Comparison of ENCODE assay signal across 12 cellular contexts in genomic region chr4:190203510-190203909, GRCh38. TPM values are rescaled to one million over a fixed set of nuclear protein-coding genes. Genes with fewer than 3 reads are reported as not detected.
DNase-seq lines count a peak whose midpoint lies in the region; ATAC-seq and TF ChIP-seq lines count a peak whose summit lies in the region.
"Not testable (repeated sequence)": the region's sequence is repeated elsewhere in the genome, so short reads cannot be mapped to it uniquely, and the experiment has no call there.
"Had no signal": no experiment of that assay in that cellular context is flagged by ENCODE, and none has a peak within 500 bp of the region (broad histone marks: within the 10 kb centered on the region; RNA-seq: fewer than 3 reads in every experiment).

No MANE protein-coding gene starts in this region.

- H3K27ac Mint-ChIP-seq in WTC11; chondrocyte (ENCODE audit: unreplicated experiment); natural killer cell treated with Interleukin-12 subunit alpha and Interleukin-12 subunit beta and Interleukin-15 and Interleukin-18, amount 100 ng/mL, for 72 hours: not testable (repeated sequence)

- not testable (repeated sequence) for ATAC-seq in WTC11; right lobe of liver; natural killer cell treated with Interleukin-12 subunit alpha and Interleukin-12 subunit beta and Interleukin-15 and Interleukin-18, amount 100 ng/mL, for 72 hours; sciatic nerve

- CTCF ChIA-PET in WTC11 (lab: Charles Lee), result not testable (repeated sequence)

- TF ChIP-seq POLR2A in right lobe of liver (IDR thresholded peaks at IDR 0.05); thyroid gland (IDR thresholded peaks at IDR 0.05): not testable (repeated sequence)

- DNase-seq in WTC11 (ENCODE audit: low spot score) (peak; percentile 17), chondrocyte (ENCODE audit: low spot score) (peak; percentile 88), right lobe of liver (peak; percentile 29 to 57 (median 54)), sciatic nerve (ENCODE audit: low spot score) (peak; percentile 64), thyroid gland (peak; percentile 1 to 3)
- DNase-seq in activated CD8-positive, alpha-beta memory T cell treated with anti-CD3 and anti-CD28 coated beads, Interleukin-2, amount 50 U/mL, for 48 hours, result peak; percentile 43
- DNase-seq in natural killer cell treated with Interleukin-12 subunit alpha and Interleukin-12 subunit beta and Interleukin-15 and Interleukin-18, amount 100 ng/mL, for 72 hours (ENCODE audit: low spot score), result peak; percentile 59

- 84% methylated on average over 47 of the region's 73 CpGs for WGBS in right lobe of liver (ENCODE audit: insufficient coverage, low coverage, low lambda C conversion rate, missing lambda C conversion rate)
- 78 to 82% methylated on average over 45 to 60 of the region's 73 CpGs for WGBS in thyroid gland, 2 donors

- H3K27me3 Mint-ChIP-seq in WTC11 (ENCODE audit: low read depth); chondrocyte (ENCODE audit: low read depth); natural killer cell treated with Interleukin-12 subunit alpha and Interleukin-12 subunit beta and Interleukin-15 and Interleukin-18, amount 100 ng/mL, for 72 hours: not testable (repeated sequence)

- not testable (repeated sequence) for H3K9me3 Mint-ChIP-seq in WTC11; chondrocyte (ENCODE audit: low read depth); natural killer cell treated with Interleukin-12 subunit alpha and Interleukin-12 subunit beta and Interleukin-15 and Interleukin-18, amount 100 ng/mL, for 72 hours

- H3K27ac ChIP-seq in right lobe of liver, thyroid gland: not testable (repeated sequence)

- not testable (repeated sequence) for H3K27me3 ChIP-seq in right lobe of liver, thyroid gland

- H3K36me3 ChIP-seq in right lobe of liver, thyroid gland: not testable (repeated sequence)

- H3K4me3 ChIP-seq in right lobe of liver; thyroid gland (replicated peaks in 1 of 3): not testable (repeated sequence)

- POLR2A ChIA-PET in WTC11 (lab: Charles Lee), result not testable (repeated sequence)

- H3K36me3 Mint-ChIP-seq in WTC11; chondrocyte (ENCODE audit: low read depth); natural killer cell treated with Interleukin-12 subunit alpha and Interleukin-12 subunit beta and Interleukin-15 and Interleukin-18, amount 100 ng/mL, for 72 hours: not testable (repeated sequence)

- TF ChIP-seq CTCF in WTC11 (IDR thresholded peaks at IDR 0.05) (peak; percentile 10; the same call in 1 of the 2 replicates), chondrocyte (IDR thresholded peaks at IDR 0.05) (peak; percentile 0)
- TF ChIP-seq CTCF in right lobe of liver (IDR thresholded peaks at IDR 0.05); thyroid gland (IDR thresholded peaks at IDR 0.05): not testable (repeated sequence)

- H3K9me3 ChIP-seq in right lobe of liver, thyroid gland: not testable (repeated sequence)

- not testable (repeated sequence) for H3K4me1 Mint-ChIP-seq in WTC11; chondrocyte (ENCODE audit: low read depth); natural killer cell treated with Interleukin-12 subunit alpha and Interleukin-12 subunit beta and Interleukin-15 and Interleukin-18, amount 100 ng/mL, for 72 hours (ENCODE audit: low read depth in 2 of 2)

- not testable (repeated sequence) for H3K4me1 ChIP-seq in right lobe of liver, thyroid gland

- not testable (repeated sequence) for H3K4me3 Mint-ChIP-seq in WTC11; chondrocyte (ENCODE audit: unreplicated experiment); natural killer cell treated with Interleukin-12 subunit alpha and Interleukin-12 subunit beta and Interleukin-15 and Interleukin-18, amount 100 ng/mL, for 72 hours

- intact Hi-C loops in right lobe of liver (cut with DNase I); sciatic nerve (cut with DNase I); thyroid gland (cut with DNase I): not testable (repeated sequence)

RNA-seq across cellular contexts. Expression of gene DUX4, which starts 29.9 kb away (rescaled TPM):
- total RNA-seq in WTC11 (2021), result 0.52 TPM in 1 of 3 replicates, not detected in the others
- total RNA-seq in chondrocyte, result not detected in 3 replicates
- total RNA-seq in right lobe of liver, result not detected
- not detected for total RNA-seq in natural killer cell treated with Interleukin-12 subunit alpha and Interleukin-12 subunit beta and Interleukin-15 and Interleukin-18, amount 100 ng/mL, for 72 hours
- total RNA-seq in sciatic nerve, result not detected
- not detected for total RNA-seq in thyroid gland
- total RNA-seq: Calu3; CD4-positive, alpha-beta memory T cell; H7; K562; PC-3 had no signal

Comparison
In these comparisons a context has a peak if more than half of its experiments do, and no peak if none do; other contexts are left out.
1. DNase-seq: peak in every context shown above with its lines; median percentile 88 in chondrocyte; 64 in sciatic nerve; 59 in natural killer cell treated with Interleukin-12 subunit alpha and Interleukin-12 subunit beta and Interleukin-15 and Interleukin-18, amount 100 ng/mL, for 72 hours; 54 in right lobe of liver; 43 in activated CD8-positive, alpha-beta memory T cell treated with anti-CD3 and anti-CD28 coated beads, Interleukin-2, amount 50 U/mL, for 48 hours; 17 in WTC11; 2 in thyroid gland.